Comparison of ENCODE assay signal across 11 cellular contexts in the genomic region with DNA sequence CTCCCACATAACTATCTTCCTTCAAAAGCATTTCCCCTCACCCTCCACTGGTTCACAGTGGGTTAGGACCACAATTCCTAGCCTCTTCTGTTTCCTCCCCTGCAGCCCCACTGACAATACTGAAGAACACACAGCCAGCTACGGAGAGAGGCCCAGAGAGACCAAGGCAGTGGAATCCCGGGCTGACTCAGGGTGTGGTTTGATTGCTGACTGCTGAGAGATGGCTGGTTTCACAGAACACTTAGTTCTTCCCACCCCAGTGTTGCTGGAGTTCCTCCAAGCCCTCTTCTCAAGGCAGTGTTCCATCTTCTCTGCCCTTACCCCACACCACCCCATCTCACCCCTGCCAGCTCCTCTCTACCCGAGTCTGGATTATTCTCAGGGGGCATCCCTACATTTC. TPM values are rescaled to one million over a fixed set of nuclear protein-coding genes. Genes with fewer than 3 reads are reported as not detected.
DNase-seq lines count a peak whose midpoint lies in the region; ATAC-seq and TF ChIP-seq lines count a peak whose summit lies in the region.
"Had no signal": no experiment of that assay in that cellular context is flagged by ENCODE, and none has a peak within 500 bp of the region (broad histone marks: within the 10 kb centered on the region; RNA-seq: fewer than 3 reads in every experiment).

No MANE protein-coding gene starts in this region.

- H3K27me3 ChIP-seq in esophagus muscularis mucosa = no peaks in the 10 kb centered on the region
- no peaks in the 10 kb centered on the region for H3K27me3 ChIP-seq in CD4-positive, alpha-beta T cell (ENCODE audit: control insufficient read depth, insufficient read depth, low read length)

- peak overlapping the region; percentile 79 to 85 (median 82) for H3K27ac ChIP-seq in esophagus muscularis mucosa (replicated peaks in 1 of 4)
- H3K27ac ChIP-seq in CD4-positive, alpha-beta T cell (ENCODE audit: low read depth, low read length) = no peak overlapping the region

- H3K27ac Mint-ChIP-seq in osteocyte (ENCODE audit: unreplicated experiment) = peak overlapping the region; percentile 86
- no peak overlapping the region for H3K27ac Mint-ChIP-seq in CD4-positive, alpha-beta T cell
- H3K27ac Mint-ChIP-seq: activated naive CD4-positive, alpha-beta T cell treated with anti-CD3 and anti-CD28 coated beads, Interleukin-2, amount 50 U/mL, for 24 hours had no signal

- H3K4me1 Mint-ChIP-seq in osteocyte (ENCODE audit: unreplicated experiment) = peaks cover 72% of the 10 kb centered on the region
- H3K4me1 Mint-ChIP-seq in CD4-positive, alpha-beta T cell (ENCODE audit: low read depth) = no peaks in the 10 kb centered on the region
- H3K4me1 Mint-ChIP-seq: activated naive CD4-positive, alpha-beta T cell treated with anti-CD3 and anti-CD28 coated beads, Interleukin-2, amount 50 U/mL, for 24 hours had no signal

- H3K4me3 ChIP-seq in AG09309 (ENCODE audit: control insufficient read depth, low read depth, low read length) (no peak overlapping the region), esophagus muscularis mucosa (peak overlapping the region in 3 of 4 donors; percentile 6 to 17 (median 8))

- H3K9me3 Mint-ChIP-seq in osteocyte (ENCODE audit: unreplicated experiment) = no peaks in the 10 kb centered on the region
- H3K9me3 Mint-ChIP-seq in CD4-positive, alpha-beta T cell = no peaks in the 10 kb centered on the region
- H3K9me3 Mint-ChIP-seq: activated naive CD4-positive, alpha-beta T cell treated with anti-CD3 and anti-CD28 coated beads, Interleukin-2, amount 50 U/mL, for 24 hours had no signal

- POLR2A ChIA-PET in CD4-positive, alpha-beta T cell (lab: Charles Lee) = no interaction called here

- DNase-seq in AG09309 (ENCODE audit: low read depth) (peak; percentile 46), MV-4-11 (lab: John Stamatoyannopoulos, UW) (peak; percentile 72), esophagus muscularis mucosa (ENCODE audit: extremely low spot score) (peak; percentile 96), osteocyte (ENCODE audit: extremely low spot score, unreplicated experiment) (no peak), DMS 273 treated with DMSO at 0.1 percent for 48 hours (lab: John Stamatoyannopoulos, UW) (no peak), erythroblast (lab: John Stamatoyannopoulos, UW) (no peak)
- DNase-seq in CD4-positive, alpha-beta T cell = no peak
- DNase-seq: midbrain, PC-3 had no signal

- no peaks in the 10 kb centered on the region for H3K9me3 ChIP-seq in esophagus muscularis mucosa
- H3K9me3 ChIP-seq in CD4-positive, alpha-beta T cell (ENCODE audit: control insufficient read depth, low read length) = no peaks in the 10 kb centered on the region

- peaks cover 56 to 77% (median 74%) of the 10 kb centered on the region in 4 donors for H3K4me1 ChIP-seq in esophagus muscularis mucosa

- no peak for ATAC-seq in GM21825 (IDR thresholded peaks at IDR 0.05; ENCODE audit: unreplicated experiment)
- no peak for ATAC-seq in CD4-positive, alpha-beta T cell (ENCODE audit: poor library complexity)
- ATAC-seq: PC-3 had no signal

- intact Hi-C loops in esophagus muscularis mucosa (cut with DNase I) = no loop called here
- intact Hi-C loops in CD4-positive, alpha-beta T cell (cut with DNase I, micrococcal nuclease) = no loop called here

- TF ChIP-seq POLR2A in esophagus muscularis mucosa (IDR thresholded peaks at IDR 0.05; ENCODE audit: low read depth) (no peak), erythroblast (IDR thresholded peaks at IDR 0.05; ENCODE audit: low read length) (no peak)

- 6% methylated on average over 3 of the region's 3 CpGs for WGBS in esophagus muscularis mucosa

- no peak for TF ChIP-seq EP300 in esophagus muscularis mucosa (IDR thresholded peaks at IDR 0.05)

- H3K27me3 Mint-ChIP-seq in osteocyte (ENCODE audit: unreplicated experiment) = no peaks in the 10 kb centered on the region
- no peaks in the 10 kb centered on the region for H3K27me3 Mint-ChIP-seq in CD4-positive, alpha-beta T cell
- H3K27me3 Mint-ChIP-seq: activated naive CD4-positive, alpha-beta T cell treated with anti-CD3 and anti-CD28 coated beads, Interleukin-2, amount 50 U/mL, for 24 hours had no signal

- H3K36me3 ChIP-seq in esophagus muscularis mucosa = no peaks in the 10 kb centered on the region

- TF ChIP-seq CTCF in AG09309 (IDR thresholded peaks at IDR 0.05; ENCODE audit: control insufficient read depth, insufficient read depth, low read depth, low read length, missing control alignments) = no peak
- TF ChIP-seq CTCF in esophagus muscularis mucosa (IDR thresholded peaks at IDR 0.05) = no peak
- TF ChIP-seq CTCF in osteocyte (IDR thresholded peaks at IDR 0.05) = no peak
- TF ChIP-seq CTCF in CD4-positive, alpha-beta T cell (IDR thresholded peaks at IDR 0.05) = no peak

- H3K36me3 Mint-ChIP-seq in osteocyte (ENCODE audit: unreplicated experiment) = peaks cover 4% of the 10 kb centered on the region
- peaks cover 67% of the 10 kb centered on the region for H3K36me3 Mint-ChIP-seq in CD4-positive, alpha-beta T cell (ENCODE audit: low read depth)

- CTCF ChIA-PET in CD4-positive, alpha-beta T cell (lab: Charles Lee) = no interaction called here

- peak overlapping the region; percentile 10 for H3K4me3 Mint-ChIP-seq in osteocyte (ENCODE audit: unreplicated experiment)
- H3K4me3 Mint-ChIP-seq in CD4-positive, alpha-beta T cell = no peak overlapping the region
- H3K4me3 Mint-ChIP-seq: activated naive CD4-positive, alpha-beta T cell treated with anti-CD3 and anti-CD28 coated beads, Interleukin-2, amount 50 U/mL, for 24 hours had no signal

RNA-seq across cellular contexts. Expression of gene ZFP36L2, which starts 43.3 kb away (rescaled TPM):
- total RNA-seq in esophagus muscularis mucosa = 100 to 1,000 TPM in 1 of 4 donors, 10 to 100 TPM in 3; 81.7 to 117 (median 85.7) TPM
- 87.9 and 88.0 TPM in 2 replicates for total RNA-seq in osteocyte
- 1,000 to 10,000 TPM; 1,602 to 1,631 TPM for total RNA-seq in CD4-positive, alpha-beta T cell

Comparison
In these comparisons a context has a peak if more than half of its experiments do, and no peak if none do; other contexts are left out.
1. DNase-seq: peak in AG09309 (single experiment), MV-4-11 (single experiment) and esophagus muscularis mucosa (single experiment); none in osteocyte (single experiment), DMS 273 treated with DMSO at 0.1 percent for 48 hours (single experiment), erythroblast (0 of 2) and CD4-positive, alpha-beta T cell (0 of 10).
2. RNA of gene ZFP36L2, which starts 43.3 kb away (total RNA-seq): 1,602 to 1,631 TPM in CD4-positive, alpha-beta T cell; 87.9 to 88.0 TPM in osteocyte and 81.7 to 117 TPM in esophagus muscularis mucosa; every median in the first group is over 10 times any median in the second.